8 cellular contexts compared by ENCODE assay signal in the genomic region with DNA sequence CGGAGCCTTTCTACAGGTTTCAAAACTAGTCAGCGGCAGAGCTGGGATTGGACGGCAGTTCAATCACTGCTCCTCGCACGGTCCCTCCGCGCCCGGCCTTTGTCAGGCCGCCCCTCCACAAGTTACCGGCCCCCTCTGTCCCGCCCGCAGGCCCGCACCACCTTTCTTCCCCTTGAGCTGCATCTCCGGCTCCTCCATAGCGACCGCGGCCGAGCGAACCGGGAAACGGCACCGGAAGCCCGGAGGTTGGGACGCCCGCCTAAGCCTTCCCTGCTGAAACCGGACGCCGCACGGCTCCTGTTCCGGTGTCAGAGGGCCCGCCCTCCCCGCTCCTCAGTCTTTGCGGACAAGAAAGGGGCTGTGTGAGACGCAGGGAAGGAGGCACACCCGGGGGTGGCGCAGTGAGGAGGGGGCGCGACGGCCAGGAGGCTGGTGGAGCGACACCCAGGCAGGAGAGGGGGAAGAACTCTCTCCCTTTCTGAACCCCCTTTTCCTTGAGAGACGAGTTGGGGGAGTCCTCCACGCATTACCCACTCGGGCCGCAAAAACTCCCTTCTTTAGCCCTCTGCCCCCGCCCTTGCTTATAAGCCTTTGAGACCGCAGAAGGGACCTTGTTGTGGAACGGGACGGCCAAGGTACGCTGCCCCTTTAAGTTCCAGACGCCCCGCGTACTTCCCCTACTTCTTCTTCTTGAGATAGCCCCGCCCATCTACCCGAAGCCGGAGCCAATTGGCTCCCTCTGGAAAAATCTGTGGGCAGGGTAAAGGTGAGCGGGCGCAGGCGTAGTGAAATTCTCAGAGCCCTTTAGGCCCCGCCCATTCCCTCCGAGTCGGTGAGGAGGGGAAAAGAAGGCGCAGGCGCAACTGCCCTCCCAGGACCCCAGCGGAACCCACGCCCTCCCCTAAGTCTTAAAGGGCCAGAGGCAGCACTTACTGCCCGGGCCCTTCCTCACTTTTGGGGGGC. TPM values are rescaled to one million over a fixed set of nuclear protein-coding genes. Genes with fewer than 3 reads are reported as not detected.
DNase-seq lines count a peak whose midpoint lies in the region; ATAC-seq, FAIRE-seq and TF ChIP-seq lines count a peak whose summit lies in the region.

Gene BORCS8 (minus strand): TSS at position 233 of the 963 bp plus-strand sequence. CDS start 35 bp downstream, at position 198.
A gene with protein sequence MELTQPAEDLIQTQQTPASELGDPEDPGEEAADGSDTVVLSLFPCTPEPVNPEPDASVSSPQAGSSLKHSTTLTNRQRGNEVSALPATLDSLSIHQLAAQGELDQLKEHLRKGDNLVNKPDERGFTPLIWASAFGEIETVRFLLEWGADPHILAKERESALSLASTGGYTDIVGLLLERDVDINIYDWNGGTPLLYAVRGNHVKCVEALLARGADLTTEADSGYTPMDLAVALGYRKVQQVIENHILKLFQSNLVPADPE (plus strand): TSS at position 339 of the 963 bp plus-strand sequence. CDS start 1,689 bp downstream, outside the sequence.

- peak within 1 kb of the TSS; percentile 95 for H3K18ac ChIP-seq in H1 (ENCODE audit: extremely low read depth, low read length)

- peak within 1 kb of the TSS; percentile 96; the same call in 1 of the 2 replicates for H2BK5ac ChIP-seq in H1 (ENCODE audit: low read depth, low read length)

- H3K27ac Mint-ChIP-seq in activated CD8-positive, alpha-beta memory T cell treated with anti-CD3 and anti-CD28 coated beads, Interleukin-2, amount 10 ng/mL, durations not matched to agents 7 days and 5 days, result peak within 1 kb of the TSS; percentile 98
- H3K27ac Mint-ChIP-seq in memory B cell, result peak within 1 kb of the TSS; percentile 97

- ATAC-seq in GM21381 (IDR thresholded peaks at IDR 0.05; ENCODE audit: unreplicated experiment) (peak; percentile 81), memory B cell (ENCODE audit: low read depth) (peak; percentile 87)
- peak; percentile 92 for ATAC-seq in activated CD8-positive, alpha-beta memory T cell treated with anti-CD3 and anti-CD28 coated beads, Interleukin-2, amount 10 ng/mL, durations not matched to agents 7 days and 5 days

- H3K4me3 Mint-ChIP-seq in activated CD8-positive, alpha-beta memory T cell treated with anti-CD3 and anti-CD28 coated beads, Interleukin-2, amount 10 ng/mL, durations not matched to agents 7 days and 5 days, result peak within 1 kb of the TSS; percentile 90
- peak within 1 kb of the TSS; percentile 94 for H3K4me3 Mint-ChIP-seq in memory B cell

- H4K8ac ChIP-seq in H1 (ENCODE audit: extremely low read depth, insufficient read depth, low read length), result peak within 1 kb of the TSS; percentile 82

- H3K9me3 ChIP-seq in NT2/D1 (ENCODE audit: insufficient read depth, low read length), result no peaks in the 10 kb centered on the region
- no peaks in the 10 kb centered on the region for H3K9me3 ChIP-seq in H1 (ENCODE audit: insufficient read depth in 2 of 2, low read depth in 1 of 2, low read length in 1 of 2)

- H3K23me2 ChIP-seq in H1 (ENCODE audit: low read depth, low read length), result peaks cover 3% of the 10 kb centered on the region; the same call in 1 of the 2 replicates

- no peak; a peak in 1 of 4 replicates for TF ChIP-seq RAD21 in H1 (IDR thresholded peaks at IDR 0.05 in 1 of 2, conservative IDR thresholded peaks at IDR 0.05 in 1 of 2; ENCODE audit: low read depth in 2 of 2, low read length in 2 of 2)

- peak within 1 kb of the TSS; percentile 61; the same call in 1 of the 2 replicates for H2AK5ac ChIP-seq in H1 (ENCODE audit: low read depth, low read length)

- H3K27me3 ChIP-seq in NT2/D1 (ENCODE audit: insufficient read depth, insufficient read length) (no peaks in the 10 kb centered on the region), H1 (replicated peaks in 1 of 4; ENCODE audit: control insufficient read depth in 3 of 4, extremely low read depth in 1 of 4, insufficient read depth in 3 of 4, low read length in 3 of 4) (no peaks in the 10 kb centered on the region)

- H4K5ac ChIP-seq in H1 (ENCODE audit: insufficient read length, low read depth, low read length), result peak within 1 kb of the TSS; percentile 80

- TF ChIP-seq CTCF in H1 (IDR thresholded peaks at IDR 0.05; ENCODE audit: control extremely low read depth in 1 of 3, insufficient read depth in 1 of 3, low read depth in 1 of 3, low read length in 3 of 3), result peak in 1 of 3 experiments; percentile 4; a peak in 1 of 4 replicates

- H3K23ac ChIP-seq in H1 (ENCODE audit: insufficient read length), result no peak within 1 kb of the TSS

- H3K9ac ChIP-seq in NT2/D1 (ENCODE audit: insufficient read length, low read depth) (peak within 1 kb of the TSS; percentile 99), H1 (replicated peaks in 1 of 4; ENCODE audit: extremely low read depth in 1 of 4, low read depth in 3 of 4, low read length in 3 of 4) (peak within 1 kb of the TSS; percentile 51 to 82 (median 74))

- H3K36me3 Mint-ChIP-seq in activated CD8-positive, alpha-beta memory T cell treated with anti-CD3 and anti-CD28 coated beads, Interleukin-2, amount 10 ng/mL, durations not matched to agents 7 days and 5 days, result peaks cover 10% of the 10 kb centered on the region
- peaks cover 10% of the 10 kb centered on the region for H3K36me3 Mint-ChIP-seq in memory B cell

- no peaks in the 10 kb centered on the region for H3K27me3 Mint-ChIP-seq in activated CD8-positive, alpha-beta memory T cell treated with anti-CD3 and anti-CD28 coated beads, Interleukin-2, amount 10 ng/mL, durations not matched to agents 7 days and 5 days
- no peaks in the 10 kb centered on the region for H3K27me3 Mint-ChIP-seq in memory B cell

- peak within 1 kb of the TSS; percentile 91 for H3K27ac ChIP-seq in H1 (ENCODE audit: low read depth, low read length)

- H2AFZ ChIP-seq in H1 (ENCODE audit: low read length), result peak within 1 kb of the TSS; percentile 86; the same call in 1 of the 2 replicates

- WGBS in H1 (ENCODE audit: extremely low coverage in 1 of 2, insufficient coverage in 1 of 2, insufficient read length in 1 of 2, insufficient replicate concordance in 2 of 2, low coverage in 1 of 2, low lambda C conversion rate in 2 of 2, missing lambda C conversion rate in 1 of 2), 2 experiments, result 1% methylated on average over 62 of the region's 66 CpGs; no CpG with 5 or more reads in 1 of the 2 experiments

- H3K36me3 ChIP-seq in NT2/D1 (ENCODE audit: insufficient read depth, insufficient read length, low read length), result peaks cover 45% of the 10 kb centered on the region
- peaks cover 2 to 5% (median 5%) of the 10 kb centered on the region in 4 experiments; a peak in 3 of 8 replicates for H3K36me3 ChIP-seq in H1 (ENCODE audit: control insufficient read depth in 2 of 4, insufficient read depth in 4 of 4, low read length in 3 of 4)

- FAIRE-seq in H1 (lab: Jason Lieb, UNC), result peak; percentile 77

- no peak within 1 kb of the TSS for H2BK120ac ChIP-seq in H1 (replicated peaks; ENCODE audit: low read depth, low read length)

- H3K4me1 Mint-ChIP-seq in activated CD8-positive, alpha-beta memory T cell treated with anti-CD3 and anti-CD28 coated beads, Interleukin-2, amount 10 ng/mL, durations not matched to agents 7 days and 5 days, result peaks cover 34% of the 10 kb centered on the region
- H3K4me1 Mint-ChIP-seq in memory B cell, result peaks cover 31% of the 10 kb centered on the region

- no peak within 1 kb of the TSS for H3K4ac ChIP-seq in H1 (replicated peaks; ENCODE audit: insufficient read length, low read depth, low read length)

- H2BK15ac ChIP-seq in H1 (ENCODE audit: low read length), result 0 out of 2 replicates have a peak within 1 kb of the TSS, but pooled peaks have one; percentile 72

- CTCF ChIA-PET in activated CD8-positive, alpha-beta memory T cell treated with anti-CD3 and anti-CD28 coated beads, Interleukin-2, amount 10 ng/mL, durations not matched to agents 7 days and 5 days (lab: Charles Lee), result interaction anchor here (0.8 to 3.0 kb wide), 7 partner anchors 10 to 298 kb away, joined by 3 to 29 read pairs (median 4); partner anchors contain the start of gene NR2C2AP
- CTCF ChIA-PET in H1 (lab: Charles Lee; ENCODE audit: partially characterized antibody), result interaction anchor here (0.8 to 1.7 kb wide), 10 partner anchors 10 to 51 kb away, joined by 3 to 8 read pairs (median 4); partner anchors contain the start of gene NR2C2AP

- H3K9me3 Mint-ChIP-seq in activated CD8-positive, alpha-beta memory T cell treated with anti-CD3 and anti-CD28 coated beads, Interleukin-2, amount 10 ng/mL, durations not matched to agents 7 days and 5 days (ENCODE audit: low read depth), result no peaks in the 10 kb centered on the region
- no peaks in the 10 kb centered on the region for H3K9me3 Mint-ChIP-seq in memory B cell

- H4K91ac ChIP-seq in H1 (replicated peaks; ENCODE audit: insufficient read length, low read length), result peak within 1 kb of the TSS; percentile 91

- peaks cover 0 to 18% of the 10 kb centered on the region in 2 experiments; a peak in 2 of 4 replicates for H3K79me2 ChIP-seq in H1 (ENCODE audit: control insufficient read depth in 1 of 2, insufficient read depth in 2 of 2, low read length in 2 of 2)

- DNase-seq in COR-L47 (lab: John Stamatoyannopoulos, UW), result peak; percentile 99
- DNase-seq in HUDEP-2 (lab: John Stamatoyannopoulos, UW; ENCODE audit: unreplicated experiment in 76 of 76), result peak; percentile 74 to 100 (median 99)
- peak; percentile 99 for DNase-seq in NT2/D1 (ENCODE audit: low read depth, low spot score)
- DNase-seq in activated CD8-positive, alpha-beta memory T cell treated with anti-CD3 and anti-CD28 coated beads, Interleukin-2, amount 10 ng/mL, durations not matched to agents 7 days and 5 days, result peak; percentile 100
- peak; percentile 97 to 98 for DNase-seq in H1 (ENCODE audit: low read depth in 1 of 2, low spot score in 2 of 2)
- peak; percentile 95 to 99 for DNase-seq in memory B cell (ENCODE audit: low spot score in 2 of 2)
- peak; percentile 97 for DNase-seq in stimulated activated CD8-positive, alpha-beta memory T cell treated with anti-CD3 and anti-CD28 coated beads, Interleukin-12 subunit alpha, Interleukin-12 subunit beta, amount 100 ng/mL, for 24 hours (ENCODE audit: extremely low read depth)

- peak within 1 kb of the TSS; percentile 57 to 86 for H3K4me2 ChIP-seq in H1 (ENCODE audit: insufficient read depth in 1 of 2, low read depth in 2 of 2, low read length in 2 of 2)

- peaks cover 2 to 9% of the 10 kb centered on the region in 2 experiments for H4K20me1 ChIP-seq in H1 (replicated peaks in 1 of 2; ENCODE audit: control insufficient read depth in 1 of 2, insufficient read depth in 2 of 2, low read length in 2 of 2)

- H3K4me1 ChIP-seq in NT2/D1 (ENCODE audit: insufficient read depth, insufficient read length) (no peaks in the 10 kb centered on the region), H1 (replicated peaks in 1 of 4; ENCODE audit: control insufficient read depth in 3 of 4, insufficient read depth in 4 of 4, low read length in 3 of 4) (no peaks in the 10 kb centered on the region)

- TF ChIP-seq POLR2A in H1 (IDR thresholded peaks at IDR 0.05; ENCODE audit: control extremely low read depth in 1 of 2, low read depth in 2 of 2, low read length in 2 of 2), result peak in 1 of 2 experiments; percentile 80; a peak in 2 of 3 replicates

- peak within 1 kb of the TSS; percentile 87 for H3K56ac ChIP-seq in H1 (replicated peaks; ENCODE audit: insufficient read length, low read depth, low read length)

- H2BK12ac ChIP-seq in H1 (ENCODE audit: low read depth, low read length), result peak within 1 kb of the TSS; percentile 60; the same call in 1 of the 2 replicates

- no peak within 1 kb of the TSS for H3K14ac ChIP-seq in H1 (ENCODE audit: insufficient read length)

- H2BK20ac ChIP-seq in H1 (ENCODE audit: low read length), result no peak within 1 kb of the TSS

- peaks cover 4% of the 10 kb centered on the region for H3K79me1 ChIP-seq in H1 (ENCODE audit: low read depth, low read length)

- peak within 1 kb of the TSS; percentile 99 for H3K4me3 ChIP-seq in NT2/D1 (ENCODE audit: insufficient read length, low read depth)
- peak within 1 kb of the TSS; percentile 85 to 96 (median 92) for H3K4me3 ChIP-seq in H1 (ENCODE audit: extremely low read depth in 1 of 4, insufficient read depth in 2 of 4, low read depth in 3 of 4, low read length in 4 of 4)

- POLR2A ChIA-PET in H1 (lab: Charles Lee; ENCODE audit: partially characterized antibody), result interaction anchor here (0.8 to 4.5 kb wide), 12 partner anchors 8 to 230 kb away, joined by 3 to 37 read pairs (median 4); partner anchors contain the start of genes GATAD2A and NR2C2AP

- TF ChIP-seq EP300 in H1 (IDR thresholded peaks at IDR 0.05; ENCODE audit: borderline replicate concordance in 1 of 2, low read depth in 2 of 2, low read length in 2 of 2), result peak in 1 of 2 experiments; percentile 33; a peak in 1 of 3 replicates

RNA-seq across cellular contexts. Expression of gene BORCS8, which starts in this region (rescaled TPM):
- total RNA-seq in activated CD8-positive, alpha-beta memory T cell treated with anti-CD3 and anti-CD28 coated beads, Interleukin-2, amount 10 ng/mL, durations not matched to agents 7 days and 5 days, result 10 to 100 TPM; 33.1 to 34.8 TPM
- total RNA-seq in H1 (2021; fragmentation: NEBNext Ultra II Directional; extraction: Animal tissue kit (Norgen Biotek cat#: 25700)), result 15.9 and 20.9 TPM in 2 replicates
- 15.0 and 22.9 TPM in 2 replicates for polyA plus RNA-seq in H1 (2011; rRNA removed)
- polyA plus RNA-seq in H1 (2011; cell fraction: cytosol; rRNA removed), result 15.4 TPM
- 24.2 TPM for polyA plus RNA-seq in H1 (2011; cell fraction: nucleus; rRNA removed)
- polyA plus RNA-seq in H1 (2012, experiment 1 of 2), result 11.8 to 16.6 TPM (median 13.8 TPM) in 4 replicates
- polyA plus RNA-seq in H1 (2012, experiment 2 of 2), result 10.5 TPM
- 13.4 TPM for polyA plus RNA-seq in H1 (2013, experiment 1 of 2)
- 13.0 TPM for polyA plus RNA-seq in H1 (2013, experiment 2 of 2)
- polyA minus RNA-seq in H1 (2011; rRNA and poly(A)+ RNA removed), result 10.8 and 12.8 TPM in 2 replicates
- 4.4 TPM for polyA minus RNA-seq in H1 (2011; cell fraction: cytosol; rRNA and poly(A)+ RNA removed)
- polyA minus RNA-seq in H1 (2011; cell fraction: nucleus; rRNA and poly(A)+ RNA removed), result 12.4 TPM

RNA-seq across cellular contexts. Expression of the second gene that starts in this region (rescaled TPM):
- 100 to 1,000 TPM; 110 to 121 TPM for total RNA-seq in activated CD8-positive, alpha-beta memory T cell treated with anti-CD3 and anti-CD28 coated beads, Interleukin-2, amount 10 ng/mL, durations not matched to agents 7 days and 5 days
- total RNA-seq in H1 (2021; fragmentation: NEBNext Ultra II Directional; extraction: Animal tissue kit (Norgen Biotek cat#: 25700)), result 72.9 and 77.7 TPM in 2 replicates
- 87.5 and 105 TPM in 2 replicates for polyA plus RNA-seq in H1 (2011; rRNA removed)
- polyA plus RNA-seq in H1 (2011; cell fraction: cytosol; rRNA removed), result 84.1 TPM
- polyA plus RNA-seq in H1 (2011; cell fraction: nucleus; rRNA removed), result 140 TPM
- polyA plus RNA-seq in H1 (2012, experiment 1 of 2), result 71.3 to 123 TPM (median 104 TPM) in 4 replicates
- polyA plus RNA-seq in H1 (2012, experiment 2 of 2), result 156 TPM
- polyA plus RNA-seq in H1 (2013, experiment 1 of 2), result 97.6 TPM
- 103 TPM for polyA plus RNA-seq in H1 (2013, experiment 2 of 2)
- polyA minus RNA-seq in H1 (2011; rRNA and poly(A)+ RNA removed), result 29.0 and 36.8 TPM in 2 replicates
- 32.7 TPM for polyA minus RNA-seq in H1 (2011; cell fraction: cytosol; rRNA and poly(A)+ RNA removed)
- polyA minus RNA-seq in H1 (2011; cell fraction: nucleus; rRNA and poly(A)+ RNA removed), result 47.1 TPM

Comparison
In these comparisons a context has a peak if more than half of its experiments do, and no peak if none do; other contexts are left out.
1. Peak in every context shown above with its lines: DNase-seq, ATAC-seq, H3K4me3 ChIP-seq and H3K27ac ChIP-seq.